Comparison of ENCODE assay signal across 1 cellular context in genomic region chr5:1759378-1759970, GRCh38.
TF ChIP-seq lines count a peak whose summit lies in the region.

No MANE protein-coding gene starts in this region.

TF ChIP-seq in H1, 55 proteins besides CTCF, POLR2A, EP300 and RAD21:
- no peak for TF ChIP-seq SP4 (IDR thresholded peaks at IDR 0.05; ENCODE audit: low read length)
- no peak for TF ChIP-seq POLR2AphosphoS5 (IDR thresholded peaks at IDR 0.05; ENCODE audit: low read depth, low read length)
- no peak for TF ChIP-seq ATF3 (IDR thresholded peaks at IDR 0.05; ENCODE audit: insufficient read depth, low read depth, low read length)
- TF ChIP-seq CBX5 (IDR thresholded peaks at IDR 0.05; ENCODE audit: low read depth, low read length) = no peak
